Comparison of ENCODE assay signal across 8 cellular contexts in the genomic region with DNA sequence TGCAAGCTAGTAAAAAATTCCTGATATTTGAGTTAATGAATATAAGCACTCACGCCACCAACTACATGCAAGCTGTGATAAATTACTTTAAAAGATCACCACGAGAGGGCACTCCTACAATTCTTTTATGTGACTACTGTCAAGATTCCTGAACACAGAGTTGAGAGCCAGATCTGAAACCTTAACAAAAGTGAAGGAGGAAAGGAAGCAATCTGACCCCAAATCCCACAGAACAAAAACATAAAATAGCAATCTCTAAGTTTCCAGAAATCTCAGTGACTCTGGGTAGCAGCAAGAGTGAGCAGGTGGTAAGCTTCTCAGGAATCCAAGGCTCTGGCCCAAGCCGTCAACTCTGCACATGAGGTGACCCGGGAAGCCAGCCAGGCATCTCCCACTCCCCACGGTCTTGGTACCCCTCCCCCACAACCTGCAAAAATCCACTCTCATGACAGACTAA. TPM values are rescaled to one million over a fixed set of nuclear protein-coding genes. Genes with fewer than 3 reads are reported as not detected.
A peak's percentile ranks its signal among the peaks of the same experiment; 100 is the strongest.
DNase-seq lines count a peak whose midpoint lies in the region; ATAC-seq and TF ChIP-seq lines count a peak whose summit lies in the region.

No MANE protein-coding gene starts in this region.

- TF ChIP-seq CTCF in AG04450 (IDR thresholded peaks at IDR 0.05; ENCODE audit: low read depth, low read length) (peak; percentile 55), GM06990 (IDR thresholded peaks at IDR 0.05; ENCODE audit: insufficient read depth, low read length, poor library complexity, severe bottlenecking) (peak; percentile 48), left ventricle myocardium inferior (IDR thresholded peaks at IDR 0.05; ENCODE audit: borderline replicate concordance) (peak; percentile 69)

- CTCF ChIA-PET in AG04450 (lab: Charles Lee): interaction anchor here (0.6 to 7.4 kb wide), 19 partner anchors 11 to 188 kb away, joined by 3 to 221 read pairs (median 5); a partner anchor contains a TSS

- no peak for ATAC-seq in HG02884 (IDR thresholded peaks at IDR 0.05; ENCODE audit: unreplicated experiment)

- no peak overlapping the region for H3K9ac ChIP-seq in adipocyte (ENCODE audit: low read length)

- no peaks in the 10 kb centered on the region for H3K9me3 ChIP-seq in AG04450 (ENCODE audit: control insufficient read depth, insufficient read depth, low read length)
- H3K9me3 ChIP-seq in adipocyte (ENCODE audit: control insufficient read depth, low read length): no peaks in the 10 kb centered on the region
- no peaks in the 10 kb centered on the region for H3K9me3 ChIP-seq in left ventricle myocardium inferior (replicated peaks)

- DNase-seq in AG04450 (ENCODE audit: low read depth, low spot score) (peak; percentile 50), GM06990 (ENCODE audit: extremely low read depth, insufficient read length) (no peak), NCI-H2171 (lab: John Stamatoyannopoulos, UW) (peak; percentile 31), adipocyte (ENCODE audit: low read depth) (peak; percentile 89), left ventricle myocardium inferior (no peak), retina (peak; percentile 39)
- DNase-seq in activated effector memory CD4-positive, alpha-beta T cell treated with Interleukin-2 at 50 U/mL for 16 hours: no peak

- H3K27me3 ChIP-seq in AG04450 (ENCODE audit: control insufficient read depth, insufficient read depth, low read length) (no peaks in the 10 kb centered on the region), GM06990 (replicated peaks; ENCODE audit: control insufficient read depth, insufficient read depth, low read length) (no peaks in the 10 kb centered on the region), adipocyte (replicated peaks; ENCODE audit: control insufficient read depth, insufficient read depth, low read length) (no peaks in the 10 kb centered on the region), left ventricle myocardium inferior (ENCODE audit: low read depth) (no peaks in the 10 kb centered on the region)

- H3K4me1 ChIP-seq in adipocyte (ENCODE audit: control insufficient read depth, insufficient read depth, low read length) (peaks cover 4% of the 10 kb centered on the region), left ventricle myocardium inferior (peaks cover 6% of the 10 kb centered on the region)

- POLR2A ChIA-PET in AG04450 (lab: Yijun Ruan, JAX): interaction anchor here (0.9 to 1.0 kb wide), 4 partner anchors 14 to 86 kb away, joined by 3 to 4 read pairs (median 3); a partner anchor contains a TSS

- H3K4me3 ChIP-seq in AG04450 (ENCODE audit: low read depth, low read length): no peak overlapping the region
- H3K4me3 ChIP-seq in GM06990 (replicated peaks; ENCODE audit: low read depth, low read length): no peak overlapping the region
- no peak overlapping the region for H3K4me3 ChIP-seq in adipocyte (ENCODE audit: low read length)
- H3K4me3 ChIP-seq in left ventricle myocardium inferior: no peak overlapping the region

- H3K36me3 ChIP-seq in GM06990 (ENCODE audit: control insufficient read depth, insufficient read depth, low read length) (peaks cover 16% of the 10 kb centered on the region), adipocyte (ENCODE audit: control insufficient read depth, insufficient read depth, low read length, severe bottlenecking) (peaks cover 46% of the 10 kb centered on the region), left ventricle myocardium inferior (peaks cover 33% of the 10 kb centered on the region)

- peak overlapping the region; percentile 47 for H3K27ac ChIP-seq in AG04450 (ENCODE audit: low read depth, low read length)
- H3K27ac ChIP-seq in left ventricle myocardium inferior (replicated peaks): no peak overlapping the region

- intact Hi-C loops in left ventricle myocardium inferior (cut with micrococcal nuclease): loop anchor here (2.0 kb wide), 1 partner anchor 84 kb away; no protein-coding TSS in a partner anchor

RNA-seq across cellular contexts. Expression of a gene that starts 55.1 kb away (rescaled TPM):
- 75.4 and 80.7 TPM in 2 replicates for polyA plus RNA-seq in AG04450 (2011; rRNA removed)
- 69.8 and 72.7 TPM in 2 replicates for polyA minus RNA-seq in AG04450 (2011; rRNA and poly(A)+ RNA removed)
- 63.4 TPM for total RNA-seq in left ventricle myocardium inferior

Comparison
In these comparisons a context has a peak if more than half of its experiments do, and no peak if none do; other contexts are left out.
1. DNase-seq: peak in AG04450 (single experiment), NCI-H2171 (single experiment), adipocyte (single experiment) and retina (single experiment); none in GM06990 (single experiment), left ventricle myocardium inferior (single experiment) and activated effector memory CD4-positive, alpha-beta T cell treated with Interleukin-2 at 50 U/mL for 16 hours (single experiment).
2. Peak in every context shown above with its lines, with median percentiles within 50 percentile points of each other: CTCF ChIP-seq.